ENCODE assay signal across 8 cellular contexts in genomic region chr13:94435604-94436226, GRCh38. TPM values are rescaled to one million over a fixed set of nuclear protein-coding genes. Genes with fewer than 3 reads are reported as not detected.
DNase-seq lines count a peak whose midpoint lies in the region; ATAC-seq, FAIRE-seq and TF ChIP-seq lines count a peak whose summit lies in the region.

No MANE protein-coding gene starts in this region.

- H3K79me2 ChIP-seq in H1 (ENCODE audit: control insufficient read depth in 1 of 2, insufficient read depth in 2 of 2, low read length in 2 of 2), result no peaks in the 10 kb centered on the region

- no peaks in the 10 kb centered on the region for H4K20me1 ChIP-seq in H1 (replicated peaks in 1 of 2; ENCODE audit: control insufficient read depth in 1 of 2, insufficient read depth in 2 of 2, low read length in 2 of 2)

- no peak overlapping the region for H2AFZ ChIP-seq in H1 (ENCODE audit: low read length)

- TF ChIP-seq CTCF in Peyer's patch (IDR thresholded peaks at IDR 0.05) (peak in 5 of 6 experiments; percentile 28 to 65 (median 62)), H1 (IDR thresholded peaks at IDR 0.05; ENCODE audit: control extremely low read depth in 1 of 3, insufficient read depth in 1 of 3, low read depth in 1 of 3, low read length in 3 of 3) (peak in 2 of 3 experiments; percentile 39 to 43; a peak in 2 of 4 replicates)

- WGBS in H1 (ENCODE audit: extremely low coverage in 1 of 2, insufficient coverage in 1 of 2, insufficient read length in 1 of 2, insufficient replicate concordance in 2 of 2, low coverage in 1 of 2, low lambda C conversion rate in 2 of 2, missing lambda C conversion rate in 1 of 2), 2 experiments, result 54% methylated on average over 4 of the region's 4 CpGs; no CpG with 5 or more reads in 1 of the 2 experiments

- no peaks in the 10 kb centered on the region for H3K27me3 ChIP-seq in Peyer's patch
- H3K27me3 ChIP-seq in H1 (replicated peaks in 1 of 4; ENCODE audit: control insufficient read depth in 3 of 4, extremely low read depth in 1 of 4, insufficient read depth in 3 of 4, low read length in 3 of 4), result no peaks in the 10 kb centered on the region; a peak in 1 of 7 replicates

- no peaks in the 10 kb centered on the region for H3K79me1 ChIP-seq in H1 (ENCODE audit: low read depth, low read length)

- DNase-seq in DMS114 treated with DMSO at 0.1 percent for 48 hours (lab: John Stamatoyannopoulos, UW; ENCODE audit: unreplicated experiment) (peak; percentile 40), LHCN-M2 (ENCODE audit: low read depth) (peak; percentile 53), Peyer's patch (no peak), H1 (ENCODE audit: low read depth in 1 of 2, low spot score in 2 of 2) (no peak), middle frontal gyrus (ENCODE audit: extremely low spot score, low spot score) (peak; percentile 38)

- peak; percentile 78 for ATAC-seq in GM19351 (IDR thresholded peaks at IDR 0.05; ENCODE audit: unreplicated experiment)
- ATAC-seq in GM21447 (IDR thresholded peaks at IDR 0.05; ENCODE audit: unreplicated experiment), result no peak
- no peak for ATAC-seq in HG03280 (IDR thresholded peaks at IDR 0.05; ENCODE audit: unreplicated experiment)

- no peak overlapping the region for H4K91ac ChIP-seq in H1 (replicated peaks; ENCODE audit: insufficient read length, low read length)

- no peak overlapping the region for H4K8ac ChIP-seq in H1 (ENCODE audit: extremely low read depth, insufficient read depth, low read length)

- H2BK5ac ChIP-seq in H1 (ENCODE audit: low read depth, low read length), result no peak overlapping the region

- H3K56ac ChIP-seq in H1 (replicated peaks; ENCODE audit: insufficient read length, low read depth, low read length), result no peak overlapping the region

- H3K4me2 ChIP-seq in H1 (ENCODE audit: insufficient read depth in 1 of 2, low read depth in 2 of 2, low read length in 2 of 2), result no peak overlapping the region

- H3K27ac ChIP-seq in Peyer's patch (no peak overlapping the region), H1 (ENCODE audit: low read depth, low read length) (no peak overlapping the region)

- no peak overlapping the region for H2BK15ac ChIP-seq in H1 (ENCODE audit: low read length)

- H4K5ac ChIP-seq in H1 (ENCODE audit: insufficient read length, low read depth, low read length), result no peak overlapping the region

- no peaks in the 10 kb centered on the region for H3K23me2 ChIP-seq in H1 (ENCODE audit: low read depth, low read length)

- no peak for TF ChIP-seq EP300 in H1 (IDR thresholded peaks at IDR 0.05; ENCODE audit: borderline replicate concordance in 1 of 2, low read depth in 2 of 2, low read length in 2 of 2)

- H3K9me3 ChIP-seq in Peyer's patch (no peaks in the 10 kb centered on the region), H1 (ENCODE audit: insufficient read depth in 2 of 2, low read depth in 1 of 2, low read length in 1 of 2) (no peaks in the 10 kb centered on the region)

- TF ChIP-seq RAD21 in H1 (IDR thresholded peaks at IDR 0.05 in 1 of 2, conservative IDR thresholded peaks at IDR 0.05 in 1 of 2; ENCODE audit: low read depth in 2 of 2, low read length in 2 of 2), result peak; percentile 78 to 82

- H3K4me1 ChIP-seq in Peyer's patch (no peaks in the 10 kb centered on the region), H1 (replicated peaks in 1 of 4; ENCODE audit: control insufficient read depth in 3 of 4, insufficient read depth in 4 of 4, low read length in 3 of 4) (peaks cover 0 to 3% (median under 1%) of the 10 kb centered on the region in 4 experiments; a peak in 2 of 7 replicates)

- POLR2A ChIA-PET in H1 (lab: Charles Lee; ENCODE audit: partially characterized antibody), result interaction anchor here (0.6 to 1.5 kb wide), 3 partner anchors 19 to 182 kb away, joined by 3 to 4 read pairs (median 3); no protein-coding TSS in a partner anchor

- no peak overlapping the region for H3K4me3 ChIP-seq in Peyer's patch
- no peak overlapping the region for H3K4me3 ChIP-seq in H1 (ENCODE audit: extremely low read depth in 1 of 4, insufficient read depth in 2 of 4, low read depth in 3 of 4, low read length in 4 of 4)

- no peak overlapping the region for H2BK20ac ChIP-seq in H1 (ENCODE audit: low read length)

- H3K36me3 ChIP-seq in Peyer's patch, result no peaks in the 10 kb centered on the region
- H3K36me3 ChIP-seq in H1 (ENCODE audit: control insufficient read depth in 2 of 4, insufficient read depth in 4 of 4, low read length in 3 of 4), result no peaks in the 10 kb centered on the region

- no peak overlapping the region for H3K14ac ChIP-seq in H1 (ENCODE audit: insufficient read length)

- H2BK12ac ChIP-seq in H1 (ENCODE audit: low read depth, low read length), result no peak overlapping the region

- TF ChIP-seq POLR2A in Peyer's patch (IDR thresholded peaks at IDR 0.05) (no peak), H1 (IDR thresholded peaks at IDR 0.05; ENCODE audit: control extremely low read depth in 1 of 2, low read depth in 2 of 2, low read length in 2 of 2) (no peak)

- no peak overlapping the region for H3K23ac ChIP-seq in H1 (ENCODE audit: insufficient read length)

- no peak overlapping the region for H2AK5ac ChIP-seq in H1 (ENCODE audit: low read depth, low read length)

- H3K4ac ChIP-seq in H1 (replicated peaks; ENCODE audit: insufficient read length, low read depth, low read length), result no peak overlapping the region

- no peak overlapping the region for H2BK120ac ChIP-seq in H1 (replicated peaks; ENCODE audit: low read depth, low read length)

- CTCF ChIA-PET in H1 (lab: Charles Lee; ENCODE audit: partially characterized antibody), result interaction anchor here (0.6 to 12.2 kb wide), 26 partner anchors 8 to 960 kb away, joined by 3 to 121 read pairs (median 4); no protein-coding TSS in a partner anchor

- FAIRE-seq in H1 (lab: Jason Lieb, UNC), result no peak

- no peak overlapping the region for H3K9ac ChIP-seq in H1 (replicated peaks in 1 of 4; ENCODE audit: extremely low read depth in 1 of 4, low read depth in 3 of 4, low read length in 3 of 4)

- H3K18ac ChIP-seq in H1 (ENCODE audit: extremely low read depth, low read length), result no peak overlapping the region

TF ChIP-seq in H1, 55 proteins besides CTCF, POLR2A, EP300 and RAD21:
- peak; percentile 72 for TF ChIP-seq CEBPB (IDR thresholded peaks at IDR 0.05; ENCODE audit: low read depth, low read length)
- TF ChIP-seq, protein P1, sequence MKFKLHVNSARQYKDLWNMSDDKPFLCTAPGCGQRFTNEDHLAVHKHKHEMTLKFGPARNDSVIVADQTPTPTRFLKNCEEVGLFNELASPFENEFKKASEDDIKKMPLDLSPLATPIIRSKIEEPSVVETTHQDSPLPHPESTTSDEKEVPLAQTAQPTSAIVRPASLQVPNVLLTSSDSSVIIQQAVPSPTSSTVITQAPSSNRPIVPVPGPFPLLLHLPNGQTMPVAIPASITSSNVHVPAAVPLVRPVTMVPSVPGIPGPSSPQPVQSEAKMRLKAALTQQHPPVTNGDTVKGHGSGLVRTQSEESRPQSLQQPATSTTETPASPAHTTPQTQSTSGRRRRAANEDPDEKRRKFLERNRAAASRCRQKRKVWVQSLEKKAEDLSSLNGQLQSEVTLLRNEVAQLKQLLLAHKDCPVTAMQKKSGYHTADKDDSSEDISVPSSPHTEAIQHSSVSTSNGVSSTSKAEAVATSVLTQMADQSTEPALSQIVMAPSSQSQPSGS (IDR thresholded peaks at IDR 0.05; ENCODE audit: low read length), result no peak

RNA-seq across cellular contexts. Expression of gene DCT, which starts 43.8 kb away (rescaled TPM):
- total RNA-seq in LHCN-M2 (2014; rRNA removed), result 0.06 TPM in 1 of 2 replicates, not detected in the other
- not detected for polyA plus RNA-seq in LHCN-M2 (2012)
- total RNA-seq in Peyer's patch, result not detected
- not detected in 2 replicates for total RNA-seq in H1 (2021; fragmentation: NEBNext Ultra II Directional; extraction: Animal tissue kit (Norgen Biotek cat#: 25700))
- polyA plus RNA-seq in H1 (2011; rRNA removed), result 0.02 TPM in 1 of 2 replicates, not detected in the other
- polyA plus RNA-seq in H1 (2011; cell fraction: cytosol; rRNA removed), result not detected
- not detected for polyA plus RNA-seq in H1 (2011; cell fraction: nucleus; rRNA removed)
- 0.18 TPM in 1 of 4 replicates, not detected in the others for polyA plus RNA-seq in H1 (2012, experiment 1 of 2)
- not detected for polyA plus RNA-seq in H1 (2012, experiment 2 of 2)
- not detected for polyA plus RNA-seq in H1 (2013, experiment 1 of 2)
- 0.02 TPM for polyA plus RNA-seq in H1 (2013, experiment 2 of 2)
- polyA minus RNA-seq in H1 (2011; rRNA and poly(A)+ RNA removed), result 0.28 TPM in 1 of 2 replicates, not detected in the other
- not detected for polyA minus RNA-seq in H1 (2011; cell fraction: cytosol; rRNA and poly(A)+ RNA removed)
- 0.10 TPM for polyA minus RNA-seq in H1 (2011; cell fraction: nucleus; rRNA and poly(A)+ RNA removed)

Comparison
In these comparisons a context has a peak if more than half of its experiments do, and no peak if none do; other contexts are left out.
1. DNase-seq: peak in DMS114 treated with DMSO at 0.1 percent for 48 hours (single experiment), LHCN-M2 (single experiment) and middle frontal gyrus (single experiment); none in Peyer's patch (0 of 3) and H1 (0 of 2).